Comparison of ENCODE assay signal across 10 cellular contexts in the genomic region with DNA sequence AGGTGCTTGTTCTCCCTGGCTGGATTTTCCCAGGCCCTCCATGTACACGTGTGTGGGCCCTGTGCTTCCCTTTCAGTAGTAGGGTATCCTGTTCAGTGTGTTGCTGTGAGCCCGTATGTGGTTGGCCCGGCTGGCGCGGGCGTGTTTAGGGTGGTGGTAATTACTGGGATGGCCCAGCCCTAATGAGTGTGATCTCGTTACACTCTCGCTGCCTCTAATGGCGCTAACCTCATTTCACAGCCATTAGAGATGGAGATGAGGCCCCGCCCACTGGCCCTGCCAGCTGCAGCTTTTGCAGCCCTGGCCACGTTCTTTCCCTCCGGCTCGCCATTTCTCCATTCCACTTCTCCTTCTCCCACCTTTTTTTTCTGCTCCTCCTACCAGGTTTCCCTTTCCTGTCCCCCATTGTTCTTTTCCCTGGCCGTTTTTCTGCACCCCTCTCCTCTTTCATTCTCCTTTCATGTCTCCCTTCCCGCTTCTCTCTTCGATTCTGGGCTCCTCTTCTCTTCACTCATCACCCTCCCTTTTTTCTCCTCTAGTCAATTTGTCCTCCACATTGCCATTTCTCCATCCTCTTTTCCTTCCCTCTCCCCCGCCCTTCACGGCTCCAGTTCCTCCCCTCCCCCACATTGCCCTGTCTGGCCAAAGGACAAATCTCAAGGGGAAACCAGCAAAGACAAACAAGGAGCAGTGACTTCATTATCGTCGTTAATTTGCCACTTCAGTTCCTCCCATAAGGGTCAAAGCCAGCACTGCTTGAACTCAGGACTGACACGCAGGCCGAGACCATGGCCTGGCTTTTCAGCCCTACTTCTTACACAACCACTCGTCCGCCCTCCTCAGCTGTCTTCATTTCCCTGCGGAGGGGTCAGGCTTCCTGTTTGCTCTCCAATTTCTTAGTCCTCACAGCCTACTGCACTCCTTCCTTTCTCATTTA. TPM values are rescaled to one million over a fixed set of nuclear protein-coding genes. Genes with fewer than 3 reads are reported as not detected.
DNase-seq lines count a peak whose midpoint lies in the region; ATAC-seq and TF ChIP-seq lines count a peak whose summit lies in the region.
"Had no signal": no experiment of that assay in that cellular context is flagged by ENCODE, and none has a peak within 500 bp of the region (broad histone marks: within the 10 kb centered on the region; RNA-seq: fewer than 3 reads in every experiment).

No MANE protein-coding gene starts in this region.

- no peak overlapping the region for H3K23ac ChIP-seq in IMR-90 (ENCODE audit: low read depth, low read length)

- no peak overlapping the region for H3K4ac ChIP-seq in IMR-90 (ENCODE audit: low read depth, low read length)

- H3K36me3 ChIP-seq in IMR-90 (ENCODE audit: control insufficient read depth, insufficient read depth, low read length): no peaks in the 10 kb centered on the region
- no peaks in the 10 kb centered on the region for H3K36me3 ChIP-seq in gastroesophageal sphincter
- no peaks in the 10 kb centered on the region for H3K36me3 ChIP-seq in MM.1S (replicated peaks; ENCODE audit: insufficient read depth, low read length)
- H3K36me3 ChIP-seq: HAP-1 had no signal

- no peaks in the 10 kb centered on the region for H3K79me1 ChIP-seq in IMR-90 (ENCODE audit: low read depth in 1 of 2, low read length in 2 of 2)

- peaks cover 15% of the 10 kb centered on the region for H3K4me1 Mint-ChIP-seq in progenitor cell of endocrine pancreas (ENCODE audit: low read depth)

- H4K20me1 ChIP-seq in IMR-90 (ENCODE audit: insufficient read depth, low read length) (no peaks in the 10 kb centered on the region), MM.1S (ENCODE audit: insufficient read depth, low read length) (no peaks in the 10 kb centered on the region)

- H4K91ac ChIP-seq in IMR-90 (ENCODE audit: insufficient read depth, low read depth, low read length): no peak overlapping the region

- H3K4me2 ChIP-seq in IMR-90 (ENCODE audit: low read depth, low read length) (no peak overlapping the region), MM.1S (ENCODE audit: low read depth, low read length) (no peak overlapping the region)

- no peak for ATAC-seq in IMR-90 (ENCODE audit: low read depth)
- ATAC-seq in gastroesophageal sphincter: peak; percentile 74
- no peak for ATAC-seq in GM18870 (IDR thresholded peaks at IDR 0.05; ENCODE audit: unreplicated experiment)
- no peak for ATAC-seq in activated CD4-positive, CD25-positive, alpha-beta regulatory T cell treated with anti-CD3 and anti-CD28 coated beads, Interleukin-2, amount 50 U/mL, for 24 hours
- no peak for ATAC-seq in GM18505 (IDR thresholded peaks at IDR 0.05; ENCODE audit: unreplicated experiment)

- CTCF ChIA-PET in IMR-90 (lab: Yijun Ruan, JAX): no interaction called here

- DNase-seq in IMR-90: no peak
- peak; percentile 95 for DNase-seq in NCI-H774 (lab: John Stamatoyannopoulos, UW)
- no peak for DNase-seq in progenitor cell of endocrine pancreas (ENCODE audit: low spot score, unreplicated experiment)
- DNase-seq in MM.1S: no peak
- DNase-seq: activated CD4-positive, alpha-beta T cell treated with anti-CD3 and anti-CD28 coated beads, Interleukin-2, amount 50 U/mL, for 48 hours had no signal

- H3K79me2 ChIP-seq in MM.1S (ENCODE audit: low read length): no peaks in the 10 kb centered on the region

- H3K18ac ChIP-seq in IMR-90 (ENCODE audit: low read depth, low read length): no peak overlapping the region

- no peaks in the 10 kb centered on the region for H3K9me3 Mint-ChIP-seq in progenitor cell of endocrine pancreas (ENCODE audit: low read depth)

- H3K9ac ChIP-seq in IMR-90 (ENCODE audit: low read depth, low read length) (no peak overlapping the region), MM.1S (ENCODE audit: low read length) (no peak overlapping the region)

- no peak overlapping the region for H4K8ac ChIP-seq in IMR-90 (ENCODE audit: low read depth in 2 of 2, low read length in 2 of 2)

- no peaks in the 10 kb centered on the region for H3K9me2 ChIP-seq in MM.1S (replicated peaks; ENCODE audit: insufficient read depth, low read length)

- H3K14ac ChIP-seq in IMR-90 (replicated peaks; ENCODE audit: low read depth, low read length): no peak overlapping the region

- no peaks in the 10 kb centered on the region for H3K9me3 ChIP-seq in IMR-90 (ENCODE audit: control insufficient read depth, insufficient read depth, low read length)
- no peaks in the 10 kb centered on the region for H3K9me3 ChIP-seq in gastroesophageal sphincter
- H3K9me3 ChIP-seq in MM.1S (replicated peaks; ENCODE audit: insufficient read depth, low read length): no peaks in the 10 kb centered on the region
- H3K9me3 ChIP-seq: HAP-1 had no signal

- H4K5ac ChIP-seq in IMR-90 (ENCODE audit: low read depth, low read length): no peak overlapping the region

- TF ChIP-seq RAD21 in IMR-90 (IDR thresholded peaks at IDR 0.05; ENCODE audit: low read length): no peak

- H3K4me3 ChIP-seq in IMR-90 (ENCODE audit: insufficient read depth, low read depth, low read length): no peak overlapping the region
- H3K4me3 ChIP-seq in gastroesophageal sphincter: no peak overlapping the region
- no peak overlapping the region for H3K4me3 ChIP-seq in MM.1S (ENCODE audit: low read length)
- H3K4me3 ChIP-seq: HAP-1 had no signal

- TF ChIP-seq CTCF in IMR-90 (conservative IDR thresholded peaks at IDR 0.05; ENCODE audit: low read depth, low read length): no peak
- no peak for TF ChIP-seq CTCF in gastroesophageal sphincter (IDR thresholded peaks at IDR 0.05)
- TF ChIP-seq CTCF in progenitor cell of endocrine pancreas (IDR thresholded peaks at IDR 0.05; ENCODE audit: unreplicated experiment): no peak
- no peak for TF ChIP-seq CTCF in MM.1S (IDR thresholded peaks at IDR 0.05; ENCODE audit: low read length)

- no TSS peak for BruUV-seq in IMR-90 (replicated peaks; lab: Mats Ljungman, UMichigan)

- POLR2A ChIA-PET in IMR-90 (lab: Charles Lee; ENCODE audit: unreplicated experiment): no interaction called here

- no peak for TF ChIP-seq EP300 in gastroesophageal sphincter (IDR thresholded peaks at IDR 0.05)

- H3K4me3 Mint-ChIP-seq in progenitor cell of endocrine pancreas (ENCODE audit: low read depth): peak overlapping the region; percentile 47

- H2BK20ac ChIP-seq in IMR-90 (ENCODE audit: low read depth, low read length): no peak overlapping the region

- H3K27me3 ChIP-seq in IMR-90 (ENCODE audit: control insufficient read depth, insufficient read depth, low read length) (no peaks in the 10 kb centered on the region), gastroesophageal sphincter (no peaks in the 10 kb centered on the region), MM.1S (replicated peaks; ENCODE audit: insufficient read depth, low read length) (no peaks in the 10 kb centered on the region)

- H3F3A ChIP-seq in MM.1S (ENCODE audit: insufficient read depth, low read length): no peaks in the 10 kb centered on the region

- in situ Hi-C loops in IMR-90 (cut with MboI; ENCODE audit: low sequenced_read_pairs): no loop called here

- dilution Hi-C loops in IMR-90 (cut with HindIII; ENCODE audit: low sequenced_read_pairs, unreplicated experiment): no loop called here

- intact Hi-C loops in IMR-90 (cut with micrococcal nuclease): no loop called here

- H3K27ac ChIP-seq in IMR-90 (ENCODE audit: insufficient read depth, low read length) (no peak overlapping the region), gastroesophageal sphincter (peak overlapping the region in 1 of 4 donors; percentile 17), MM.1S (ENCODE audit: low read length) (no peak overlapping the region)

- peak overlapping the region; percentile 62 for H2AK9ac ChIP-seq in IMR-90 (replicated peaks; ENCODE audit: low read depth, low read length, poor library complexity)

- H3K56ac ChIP-seq in IMR-90 (ENCODE audit: extremely low read depth, insufficient read depth, low read length): no peak overlapping the region

- no peak overlapping the region for H3K27ac Mint-ChIP-seq in progenitor cell of endocrine pancreas

- H2BK120ac ChIP-seq in IMR-90 (ENCODE audit: low read depth, low read length): no peak overlapping the region

- peaks cover 2% of the 10 kb centered on the region for H3K36me3 Mint-ChIP-seq in progenitor cell of endocrine pancreas (ENCODE audit: insufficient read depth)

- 43% methylated on average over 14 of the region's 25 CpGs; no CpG with 5 or more reads in 1 of the 2 experiments for WGBS in IMR-90 (ENCODE audit: extremely low coverage in 2 of 2, insufficient read length in 1 of 2), 2 experiments
- WGBS in gastroesophageal sphincter (ENCODE audit: low coverage in 1 of 2), 2 donors: 44 to 47% methylated on average over 16 to 22 of the region's 25 CpGs

- no peaks in the 10 kb centered on the region for H3K27me3 Mint-ChIP-seq in progenitor cell of endocrine pancreas

- no peak overlapping the region for H2BK15ac ChIP-seq in IMR-90 (ENCODE audit: low read depth, low read length)

- H2BK5ac ChIP-seq in IMR-90 (ENCODE audit: low read depth, low read length, poor library complexity, severe bottlenecking): no peak overlapping the region

- peak overlapping the region; percentile 8 for H2AFZ ChIP-seq in IMR-90 (replicated peaks; ENCODE audit: low read length, poor library complexity)
- no peak overlapping the region for H2AFZ ChIP-seq in MM.1S (ENCODE audit: low read length)

- no peak overlapping the region for H2AK5ac ChIP-seq in IMR-90 (ENCODE audit: low read depth, low read length)

- TF ChIP-seq POLR2A in IMR-90 (IDR thresholded peaks at IDR 0.05; ENCODE audit: low read depth, low read length) (no peak), gastroesophageal sphincter (IDR thresholded peaks at IDR 0.05) (no peak), GM18505 (IDR thresholded peaks at IDR 0.05; ENCODE audit: borderline replicate concordance, extremely low read depth, insufficient read depth, insufficient read length) (no peak)

- H3K9me1 ChIP-seq in IMR-90 (ENCODE audit: insufficient read depth, low read length): peaks cover 4% of the 10 kb centered on the region

- H3K4me1 ChIP-seq in IMR-90 (ENCODE audit: control insufficient read depth, insufficient read depth, low read length) (peaks cover 7% of the 10 kb centered on the region), gastroesophageal sphincter (peaks cover 0 to 7% (median 0%) of the 10 kb centered on the region in 3 donors), MM.1S (ENCODE audit: low read length) (no peaks in the 10 kb centered on the region)
- H3K4me1 ChIP-seq: HAP-1 had no signal

RNA-seq across cellular contexts. Expression of gene ZFHX2, which starts 6.8 kb away (rescaled TPM):
- total RNA-seq in IMR-90 (2012; rRNA removed): under 0.01 and 0.18 TPM in 2 replicates
- 0.53 and 0.67 TPM in 2 replicates for polyA plus RNA-seq in IMR-90 (2012; rRNA removed)
- 0.19 and 0.24 TPM in 2 replicates for polyA plus RNA-seq in IMR-90 (2012; cell fraction: cytosol; rRNA removed)
- polyA plus RNA-seq in IMR-90 (2012; cell fraction: nucleus; rRNA removed; ENCODE audit: low replicate concordance): 0.44 and 0.90 TPM in 2 replicates
- 1 to 10 TPM in 2 of 4 donors, under 1 TPM in 2; 0.13 to 2.5 (median 1.2) TPM for total RNA-seq in gastroesophageal sphincter
- total RNA-seq in progenitor cell of endocrine pancreas: 13.6 and 16.4 TPM in 2 replicates

RNA-seq across cellular contexts. Expression of gene THTPA, which starts 11.3 kb away (rescaled TPM):
- 5.0 and 5.8 TPM in 2 replicates for total RNA-seq in IMR-90 (2012; rRNA removed)
- 8.6 and 9.2 TPM in 2 replicates for polyA plus RNA-seq in IMR-90 (2012; rRNA removed)
- polyA plus RNA-seq in IMR-90 (2012; cell fraction: cytosol; rRNA removed): 9.5 and 10.3 TPM in 2 replicates
- polyA plus RNA-seq in IMR-90 (2012; cell fraction: nucleus; rRNA removed; ENCODE audit: low replicate concordance): 20.1 and 27.8 TPM in 2 replicates
- 10 to 100 TPM; 17.7 to 28.8 (median 21.3) TPM for total RNA-seq in gastroesophageal sphincter
- total RNA-seq in progenitor cell of endocrine pancreas: 17.3 and 20.6 TPM in 2 replicates

RNA-seq across cellular contexts. Expression of gene AP1G2, which starts 22.8 kb away (rescaled TPM):
- total RNA-seq in IMR-90 (2012; rRNA removed) (2.2 and 2.9 TPM in 2 replicates), gastroesophageal sphincter (10 to 100 TPM in 3 of 4 donors, 1 to 10 TPM in 1; 7.2 to 43.1 (median 21.9) TPM), progenitor cell of endocrine pancreas (262 and 268 TPM in 2 replicates)
- polyA plus RNA-seq in IMR-90 (2012; rRNA removed): 19.2 and 19.7 TPM in 2 replicates
- 4.7 and 6.1 TPM in 2 replicates for polyA plus RNA-seq in IMR-90 (2012; cell fraction: cytosol; rRNA removed)
- polyA plus RNA-seq in IMR-90 (2012; cell fraction: nucleus; rRNA removed; ENCODE audit: low replicate concordance): 148 and 262 TPM in 2 replicates

RNA-seq across cellular contexts. Expression of gene JPH4, which starts 33.8 kb away (rescaled TPM):
- total RNA-seq in IMR-90 (2012; rRNA removed): not detected in 2 replicates
- polyA plus RNA-seq in IMR-90 (2012; rRNA removed): not detected in 2 replicates
- not detected in 2 replicates for polyA plus RNA-seq in IMR-90 (2012; cell fraction: cytosol; rRNA removed)
- not detected in 2 replicates for polyA plus RNA-seq in IMR-90 (2012; cell fraction: nucleus; rRNA removed; ENCODE audit: low replicate concordance)
- total RNA-seq in gastroesophageal sphincter: 1 to 10 TPM in 3 of 4 donors, under 1 TPM in 1; 0.78 to 2.7 (median 1.5) TPM
- not detected in 2 replicates for total RNA-seq in progenitor cell of endocrine pancreas
